1 cellular context compared by ENCODE assay signal in the genomic region with DNA sequence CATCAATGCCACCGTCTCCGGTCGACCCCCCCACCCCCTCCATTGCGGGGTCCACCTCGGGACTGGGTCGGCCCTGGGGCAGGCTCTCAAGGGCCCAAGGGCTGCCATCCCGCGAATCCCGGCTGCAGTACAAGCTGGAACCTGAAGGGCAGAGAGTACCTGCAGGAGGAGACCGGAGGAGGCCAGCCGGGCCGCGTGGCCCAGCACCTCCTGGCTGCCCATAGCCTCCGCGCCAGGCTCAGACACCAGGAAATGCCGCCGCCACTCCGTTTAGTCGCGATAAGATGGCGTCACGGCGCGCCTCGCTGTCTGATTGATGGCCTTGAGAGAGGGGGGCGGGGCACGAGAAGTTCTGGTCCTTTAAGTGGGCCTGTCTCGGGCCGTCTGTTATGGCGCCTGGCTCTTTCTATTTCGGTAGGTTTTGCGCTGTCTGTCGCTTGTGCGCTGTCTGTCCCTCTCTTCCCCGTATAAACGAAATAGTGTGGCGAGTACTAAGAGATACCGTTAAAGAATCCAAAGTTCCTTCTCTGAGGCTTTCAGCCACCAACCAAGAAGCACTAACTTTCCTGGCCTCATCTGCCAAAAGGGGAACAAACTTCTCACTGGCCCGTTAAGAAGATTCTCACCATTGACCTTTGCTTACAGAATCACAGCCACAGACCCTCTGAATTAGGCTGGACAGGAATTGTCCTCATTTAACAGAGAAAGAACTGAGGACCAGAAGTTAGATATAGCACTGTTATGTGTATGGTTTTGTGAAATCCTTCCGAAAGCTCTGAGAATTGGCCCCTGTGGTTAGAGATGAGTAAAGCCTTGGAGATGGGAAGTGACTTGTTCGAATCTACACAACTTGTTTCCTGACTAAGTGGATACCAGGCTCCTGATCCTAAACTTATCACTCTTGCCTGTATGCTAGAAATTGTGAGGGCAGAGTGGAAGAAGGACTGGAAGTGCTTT.
TF ChIP-seq lines count a peak whose summit lies in the region.

A gene with protein sequence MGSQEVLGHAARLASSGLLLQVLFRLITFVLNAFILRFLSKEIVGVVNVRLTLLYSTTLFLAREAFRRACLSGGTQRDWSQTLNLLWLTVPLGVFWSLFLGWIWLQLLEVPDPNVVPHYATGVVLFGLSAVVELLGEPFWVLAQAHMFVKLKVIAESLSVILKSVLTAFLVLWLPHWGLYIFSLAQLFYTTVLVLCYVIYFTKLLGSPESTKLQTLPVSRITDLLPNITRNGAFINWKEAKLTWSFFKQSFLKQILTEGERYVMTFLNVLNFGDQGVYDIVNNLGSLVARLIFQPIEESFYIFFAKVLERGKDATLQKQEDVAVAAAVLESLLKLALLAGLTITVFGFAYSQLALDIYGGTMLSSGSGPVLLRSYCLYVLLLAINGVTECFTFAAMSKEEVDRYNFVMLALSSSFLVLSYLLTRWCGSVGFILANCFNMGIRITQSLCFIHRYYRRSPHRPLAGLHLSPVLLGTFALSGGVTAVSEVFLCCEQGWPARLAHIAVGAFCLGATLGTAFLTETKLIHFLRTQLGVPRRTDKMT (minus strand): TSS at position 257 of the 957 bp plus-strand sequence. CDS start 35 bp downstream, at position 222.

TF ChIP-seq in HepG2, 621 proteins besides CTCF, POLR2A, EP300 and RAD21 (continued from another document and continues in another):
- TF ChIP-seq, protein P1, sequence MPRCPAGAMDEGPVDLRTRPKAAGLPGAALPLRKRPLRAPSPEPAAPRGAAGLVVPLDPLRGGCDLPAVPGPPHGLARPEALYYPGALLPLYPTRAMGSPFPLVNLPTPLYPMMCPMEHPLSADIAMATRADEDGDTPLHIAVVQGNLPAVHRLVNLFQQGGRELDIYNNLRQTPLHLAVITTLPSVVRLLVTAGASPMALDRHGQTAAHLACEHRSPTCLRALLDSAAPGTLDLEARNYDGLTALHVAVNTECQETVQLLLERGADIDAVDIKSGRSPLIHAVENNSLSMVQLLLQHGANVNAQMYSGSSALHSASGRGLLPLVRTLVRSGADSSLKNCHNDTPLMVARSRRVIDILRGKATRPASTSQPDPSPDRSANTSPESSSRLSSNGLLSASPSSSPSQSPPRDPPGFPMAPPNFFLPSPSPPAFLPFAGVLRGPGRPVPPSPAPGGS (CRISPR knock-in tag; IDR thresholded peaks at IDR 0.05): peak; percentile 34; the same call in 1 of the 2 replicates
- TF ChIP-seq SATB2 (CRISPR knock-in tag; IDR thresholded peaks at IDR 0.05) (no peak), NR2C2 (CRISPR knock-in tag; IDR thresholded peaks at IDR 0.05; ENCODE audit: borderline replicate concordance) (peak; percentile 56; the same call in 1 of the 2 replicates), PAXIP1 (CRISPR knock-in tag; conservative IDR thresholded peaks at IDR 0.05) (peak; percentile 42; the same call in 1 of the 2 replicates), SOX13 (IDR thresholded peaks at IDR 0.05) (no peak), SOX13 (CRISPR knock-in tag; conservative IDR thresholded peaks at IDR 0.05 in 1 of 2, IDR thresholded peaks at IDR 0.05 in 1 of 2) (peak in 1 of 2 experiments; percentile 35; a peak in 1 of 4 replicates), SAP130 (CRISPR knock-in tag; IDR thresholded peaks at IDR 0.05; ENCODE audit: low read depth) (peak; percentile 99), BCLAF1 (IDR thresholded peaks at IDR 0.05) (no peak), HNRNPK (IDR thresholded peaks at IDR 0.05; ENCODE audit: low read depth, low read length, poor library complexity, severe bottlenecking) (peak; percentile 24), FOXA3 (CRISPR knock-in tag; IDR thresholded peaks at IDR 0.05) (peak; percentile 38), LRRFIP1 (CRISPR knock-in tag; conservative IDR thresholded peaks at IDR 0.05) (0 out of 2 replicates have a peak, but pooled peaks have one; percentile 14), BCL6 (CRISPR knock-in tag; IDR thresholded peaks at IDR 0.05) (0 out of 2 replicates have a peak, but pooled peaks have one; percentile 14), HNF4G (IDR thresholded peaks at IDR 0.05; ENCODE audit: borderline replicate concordance, low read depth, low read length) (no peak), HNF4G (CRISPR knock-in tag; IDR thresholded peaks at IDR 0.05; ENCODE audit: borderline replicate concordance, low read depth) (0 out of 2 replicates have a peak, but pooled peaks have one; percentile 28), ZNF280B (CRISPR knock-in tag; IDR thresholded peaks at IDR 0.05; ENCODE audit: borderline replicate concordance) (peak; percentile 95), SIN3B (IDR thresholded peaks at IDR 0.05; ENCODE audit: low read length) (peak; percentile 77; the same call in 1 of the 2 replicates), IKZF4 (CRISPR knock-in tag; IDR thresholded peaks at IDR 0.05; ENCODE audit: borderline replicate concordance, low read depth, not compliant biosample characterization) (peak; percentile 72), FOXO1 (CRISPR knock-in tag; IDR thresholded peaks at IDR 0.05) (0 out of 2 replicates have a peak, but pooled peaks have one; percentile 50), TEAD3 (CRISPR knock-in tag; optimal IDR thresholded peaks at IDR 0.05; ENCODE audit: borderline replicate concordance) (peak; percentile 80), KAT8 (CRISPR knock-in tag; IDR thresholded peaks at IDR 0.05) (peak; percentile 98)
- TF ChIP-seq, protein P2, sequence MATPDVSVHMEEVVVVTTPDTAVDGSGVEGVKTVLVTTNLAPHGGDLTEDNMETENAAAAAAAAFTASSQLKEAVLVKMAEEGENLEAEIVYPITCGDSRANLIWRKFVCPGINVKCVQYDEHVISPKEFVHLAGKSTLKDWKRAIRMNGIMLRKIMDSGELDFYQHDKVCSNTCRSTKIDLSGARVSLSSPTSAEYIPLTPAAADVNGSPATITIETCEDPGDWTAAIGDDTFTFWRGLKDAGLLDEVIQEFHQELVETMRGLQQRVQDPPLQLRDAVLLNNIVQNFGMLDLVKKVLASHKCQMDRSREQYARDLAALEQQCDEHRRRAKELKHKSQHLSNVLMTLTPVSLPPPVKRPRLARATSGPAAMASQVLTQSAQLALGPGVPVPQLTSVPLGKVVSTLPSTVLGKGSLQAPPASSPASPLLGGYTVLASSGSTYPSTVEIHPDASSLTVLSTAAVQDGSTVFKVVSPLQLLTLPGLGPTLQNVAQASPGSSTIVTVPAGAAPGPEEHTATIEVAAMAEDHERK (CRISPR knock-in tag; IDR thresholded peaks at IDR 0.05; ENCODE audit: low read depth): no peak
- TF ChIP-seq, protein P3, sequence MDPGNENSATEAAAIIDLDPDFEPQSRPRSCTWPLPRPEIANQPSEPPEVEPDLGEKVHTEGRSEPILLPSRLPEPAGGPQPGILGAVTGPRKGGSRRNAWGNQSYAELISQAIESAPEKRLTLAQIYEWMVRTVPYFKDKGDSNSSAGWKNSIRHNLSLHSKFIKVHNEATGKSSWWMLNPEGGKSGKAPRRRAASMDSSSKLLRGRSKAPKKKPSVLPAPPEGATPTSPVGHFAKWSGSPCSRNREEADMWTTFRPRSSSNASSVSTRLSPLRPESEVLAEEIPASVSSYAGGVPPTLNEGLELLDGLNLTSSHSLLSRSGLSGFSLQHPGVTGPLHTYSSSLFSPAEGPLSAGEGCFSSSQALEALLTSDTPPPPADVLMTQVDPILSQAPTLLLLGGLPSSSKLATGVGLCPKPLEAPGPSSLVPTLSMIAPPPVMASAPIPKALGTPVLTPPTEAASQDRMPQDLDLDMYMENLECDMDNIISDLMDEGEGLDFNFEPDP (CRISPR knock-in tag; conservative IDR thresholded peaks at IDR 0.05): 0 out of 2 replicates have a peak, but pooled peaks have one; percentile 93
- TF ChIP-seq, protein P4, sequence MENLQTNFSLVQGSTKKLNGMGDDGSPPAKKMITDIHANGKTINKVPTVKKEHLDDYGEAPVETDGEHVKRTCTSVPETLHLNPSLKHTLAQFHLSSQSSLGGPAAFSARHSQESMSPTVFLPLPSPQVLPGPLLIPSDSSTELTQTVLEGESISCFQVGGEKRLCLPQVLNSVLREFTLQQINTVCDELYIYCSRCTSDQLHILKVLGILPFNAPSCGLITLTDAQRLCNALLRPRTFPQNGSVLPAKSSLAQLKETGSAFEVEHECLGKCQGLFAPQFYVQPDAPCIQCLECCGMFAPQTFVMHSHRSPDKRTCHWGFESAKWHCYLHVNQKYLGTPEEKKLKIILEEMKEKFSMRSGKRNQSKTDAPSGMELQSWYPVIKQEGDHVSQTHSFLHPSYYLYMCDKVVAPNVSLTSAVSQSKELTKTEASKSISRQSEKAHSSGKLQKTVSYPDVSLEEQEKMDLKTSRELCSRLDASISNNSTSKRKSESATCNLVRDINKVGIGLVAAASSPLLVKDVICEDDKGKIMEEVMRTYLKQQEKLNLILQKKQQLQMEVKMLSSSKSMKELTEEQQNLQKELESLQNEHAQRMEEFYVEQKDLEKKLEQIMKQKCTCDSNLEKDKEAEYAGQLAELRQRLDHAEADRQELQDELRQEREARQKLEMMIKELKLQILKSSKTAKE (CRISPR knock-in tag; IDR thresholded peaks at IDR 0.05; ENCODE audit: borderline replicate concordance): peak; percentile 75; the same call in 1 of the 2 replicates
